ENCODE assay signal across 29 cellular contexts in genomic region chr16:1314399-1315068, GRCh38. TPM values are rescaled to one million over a fixed set of nuclear protein-coding genes. Genes with fewer than 3 reads are reported as not detected.
"Had no signal": no experiment of that assay in that cellular context is flagged by ENCODE, and none has a peak within 500 bp of the region (broad histone marks: within the 10 kb centered on the region; RNA-seq: fewer than 3 reads in every experiment).

No MANE protein-coding gene starts in this region.

- H3K27me3 ChIP-seq: foreskin keratinocyte, right lobe of liver, stomach, suprapubic skin, transverse colon, vagina had no signal

- H3K9ac ChIP-seq: parathyroid adenoma had no signal

- H3K27ac ChIP-seq: foreskin keratinocyte, parathyroid adenoma, right lobe of liver, skin epidermis, stomach, suprapubic skin, transverse colon, vagina had no signal

- H3K9me3 Mint-ChIP-seq: activated B cell treated with CpG ODN at 0.5 μM for 24 hours; activated naive CD4-positive, alpha-beta T cell treated with anti-CD3 and anti-CD28 coated beads for 36 hours; brain; dendritic cell treated with granulocyte-macrophage colony-stimulating factor and Interleukin-4, amounts not matched to agents 40 ng/mL and 50 ng/mL, for 4 days; natural killer cell treated with Interleukin-12 subunit alpha and Interleukin-12 subunit beta and Interleukin-15 and Interleukin-18, amount 100 ng/mL, for 72 hours; T-helper 1 cell treated with Interleukin-12 subunit alpha and Interleukin-12 subunit beta and Interleukin-4 antibody, amounts not matched to agents 30 μg/mL and 1 μg/mL, for 36 hours had no signal

- H3K27ac Mint-ChIP-seq: activated B cell treated with CpG ODN at 0.5 μM for 24 hours; activated naive CD4-positive, alpha-beta T cell treated with anti-CD3 and anti-CD28 coated beads for 36 hours; dendritic cell treated with granulocyte-macrophage colony-stimulating factor and Interleukin-4, amounts not matched to agents 40 ng/mL and 50 ng/mL, for 4 days; natural killer cell treated with Interleukin-12 subunit alpha and Interleukin-12 subunit beta and Interleukin-15 and Interleukin-18, amount 100 ng/mL, for 72 hours; T-helper 1 cell treated with Interleukin-12 subunit alpha and Interleukin-12 subunit beta and Interleukin-4 antibody, amounts not matched to agents 30 μg/mL and 1 μg/mL, for 36 hours had no signal

- H3K4me3 Mint-ChIP-seq: activated B cell treated with CpG ODN at 0.5 μM for 24 hours; activated naive CD4-positive, alpha-beta T cell treated with anti-CD3 and anti-CD28 coated beads for 36 hours; brain; dendritic cell treated with granulocyte-macrophage colony-stimulating factor and Interleukin-4, amounts not matched to agents 40 ng/mL and 50 ng/mL, for 4 days; natural killer cell treated with Interleukin-12 subunit alpha and Interleukin-12 subunit beta and Interleukin-15 and Interleukin-18, amount 100 ng/mL, for 72 hours; T-helper 1 cell treated with Interleukin-12 subunit alpha and Interleukin-12 subunit beta and Interleukin-4 antibody, amounts not matched to agents 30 μg/mL and 1 μg/mL, for 36 hours had no signal

- H3K27me3 Mint-ChIP-seq: activated B cell treated with CpG ODN at 0.5 μM for 24 hours; dendritic cell treated with granulocyte-macrophage colony-stimulating factor and Interleukin-4, amounts not matched to agents 40 ng/mL and 50 ng/mL, for 4 days; natural killer cell treated with Interleukin-12 subunit alpha and Interleukin-12 subunit beta and Interleukin-15 and Interleukin-18, amount 100 ng/mL, for 72 hours had no signal

- ATAC-seq: foreskin keratinocyte; left ventricle myocardium superior; natural killer cell treated with Interleukin-12 subunit alpha and Interleukin-12 subunit beta and Interleukin-15 and Interleukin-18, amount 100 ng/mL, for 72 hours; right lobe of liver had no signal

- H2AFZ ChIP-seq: parathyroid adenoma had no signal

- H3K4me3 ChIP-seq: right lobe of liver, skin epidermis, stomach, suprapubic skin, transverse colon, vagina had no signal

- H3K9me3 ChIP-seq: right lobe of liver, stomach, suprapubic skin, transverse colon, vagina had no signal

- DNase-seq: activated B cell treated with CpG ODN at 0.5 μM for 24 hours; activated CD4-positive, alpha-beta T cell treated with anti-CD3 and anti-CD28 coated beads for 4 hours; activated CD4-positive, alpha-beta T cell treated with anti-CD3 and anti-CD28 coated beads, Interleukin-2, amount 50 U/mL, for 48 hours; activated CD8-positive, alpha-beta memory T cell treated with anti-CD3 and anti-CD28 coated beads, Interleukin-2, amount 50 U/mL, for 48 hours; activated effector memory CD4-positive, alpha-beta T cell treated with Interleukin-2 at 50 U/mL for 16 hours; activated naive CD4-positive, alpha-beta T cell treated with anti-CD3 and anti-CD28 coated beads for 36 hours; activated T-cell treated with anti-CD3 and anti-CD28 coated beads, Interleukin-2, amount 50 U/mL, for 48 hours; aorta; effector CD4-positive, alpha-beta T cell; foreskin keratinocyte; hippocampal formation; left ventricle myocardium superior; mammary epithelial cell; midbrain; stimulated activated CD4-positive, alpha-beta T cell treated with anti-CD3 and anti-CD28 coated beads, Interleukin-1b, Interleukin-23, amount 100 ng/mL, for 48 hours; stomach; transverse colon had no signal

RNA-seq across cellular contexts. Expression of gene TPSD1, which starts 58.7 kb away (rescaled TPM):
- total RNA-seq: activated B cell treated with CpG ODN at 0.5 μM for 24 hours; activated CD8-positive, alpha-beta memory T cell treated with anti-CD3 and anti-CD28 coated beads for 36 hours; activated naive CD4-positive, alpha-beta T cell treated with anti-CD3 and anti-CD28 coated beads for 36 hours; aorta; cardiac septum; foreskin keratinocyte; glomerular endothelial cell; mammary epithelial cell; natural killer cell treated with Interleukin-12 subunit alpha and Interleukin-12 subunit beta and Interleukin-15 and Interleukin-18, amount 100 ng/mL, for 72 hours; right lobe of liver had no signal
- polyA plus RNA-seq: foreskin keratinocyte, mammary epithelial cell had no signal
